Comparison of ENCODE assay signal across 12 cellular contexts in genomic region chr1:177809844-177810243, GRCh38.
DNase-seq lines count a peak whose midpoint lies in the region; ATAC-seq lines count a peak whose summit lies in the region.
"Had no signal": no experiment of that assay in that cellular context is flagged by ENCODE, and none has a peak within 500 bp of the region (broad histone marks: within the 10 kb centered on the region; RNA-seq: fewer than 3 reads in every experiment).

No MANE protein-coding gene starts in this region.

- H2BK15ac ChIP-seq in neuronal stem cell (ENCODE audit: low read length) = no peak overlapping the region

- H3K9me3 ChIP-seq in neuronal stem cell (replicated peaks in 1 of 2; ENCODE audit: control insufficient read depth in 2 of 2, insufficient read depth in 1 of 2, low read depth in 1 of 2, low read length in 2 of 2) = no peaks in the 10 kb centered on the region

- WGBS in neuronal stem cell (ENCODE audit: extremely low coverage in 2 of 2, insufficient read length in 2 of 2, insufficient replicate concordance in 1 of 2), 2 donors = no CpG with 5 or more reads among the region's 5 CpGs

- H3K4me1 ChIP-seq in neuronal stem cell (ENCODE audit: control insufficient read depth in 2 of 2, insufficient read depth in 1 of 2, low read depth in 1 of 2, low read length in 2 of 2) = peaks cover 0 to 2% of the 10 kb centered on the region in 2 donors
- H3K4me1 ChIP-seq: left ventricle myocardium inferior had no signal

- no peak overlapping the region for H3K18ac ChIP-seq in neuronal stem cell (ENCODE audit: low read length)

- ATAC-seq in GM18867 (IDR thresholded peaks at IDR 0.05; ENCODE audit: unreplicated experiment) = peak; percentile 100
- ATAC-seq in GM21390 (IDR thresholded peaks at IDR 0.05; ENCODE audit: unreplicated experiment) = peak; percentile 91
- peak; percentile 75 for ATAC-seq in HG03139 (IDR thresholded peaks at IDR 0.05; ENCODE audit: unreplicated experiment)
- ATAC-seq in GM21825 (IDR thresholded peaks at IDR 0.05; ENCODE audit: unreplicated experiment) = no peak

- H2AK5ac ChIP-seq in neuronal stem cell (ENCODE audit: low read depth, low read length) = no peak overlapping the region

- no peak overlapping the region for H3K23ac ChIP-seq in neuronal stem cell (ENCODE audit: low read depth, low read length, poor library complexity)

- H4K8ac ChIP-seq in neuronal stem cell (ENCODE audit: low read depth, low read length) = no peak overlapping the region

- H3K27ac ChIP-seq in neuronal stem cell (replicated peaks; ENCODE audit: low read length) = no peak overlapping the region
- H3K27ac ChIP-seq: left ventricle myocardium inferior had no signal

- no peak overlapping the region for H2BK120ac ChIP-seq in neuronal stem cell (ENCODE audit: low read depth, low read length)

- H2BK5ac ChIP-seq in neuronal stem cell (ENCODE audit: low read length) = no peak overlapping the region

- no peaks in the 10 kb centered on the region for H3K27me3 ChIP-seq in neuronal stem cell (ENCODE audit: control insufficient read depth in 3 of 3, insufficient read depth in 3 of 3, low read depth in 1 of 3, low read length in 3 of 3)

- no peaks in the 10 kb centered on the region for H3K79me1 ChIP-seq in neuronal stem cell (ENCODE audit: low read depth, low read length)

- H2AFZ ChIP-seq in neuronal stem cell (ENCODE audit: low read length) = no peak overlapping the region

- no peak overlapping the region for H3K9ac ChIP-seq in neuronal stem cell (ENCODE audit: low read depth, low read length, poor library complexity)

- no peak overlapping the region for H3K4ac ChIP-seq in neuronal stem cell (ENCODE audit: low read length)

- no peaks in the 10 kb centered on the region for H3K36me3 ChIP-seq in neuronal stem cell (replicated peaks in 1 of 2; ENCODE audit: control insufficient read depth in 2 of 2, insufficient read depth in 2 of 2, low read length in 2 of 2)
- H3K36me3 ChIP-seq: left ventricle myocardium inferior had no signal

- no peak overlapping the region for H2BK12ac ChIP-seq in neuronal stem cell (ENCODE audit: low read length)

- H3K4me3 ChIP-seq in neuronal stem cell (ENCODE audit: low read length in 2 of 2) = no peak overlapping the region
- H3K4me3 ChIP-seq: left ventricle myocardium inferior had no signal

- DNase-seq in NCI-H345 treated with DMSO at 0.1 percent for 48 hours (lab: John Stamatoyannopoulos, UW; ENCODE audit: unreplicated experiment) (peak; percentile 56), NCI-H2227 treated with DMSO at 0.1 percent for 48 hours (lab: John Stamatoyannopoulos, UW) (no peak), neuronal stem cell (ENCODE audit: low spot score) (no peak)
- DNase-seq: activated T-cell treated with anti-CD3 and anti-CD28 coated beads, Interleukin-2, amount 50 U/mL, for 48 hours; effector CD8-positive, alpha-beta T cell; left ventricle myocardium inferior; NCI-H2171; stimulated activated CD4-positive, alpha-beta T cell treated with anti-CD3 and anti-CD28 coated beads, Interleukin-15, amount 100 ng/mL, for 24 hours had no signal

- H3K14ac ChIP-seq in neuronal stem cell (ENCODE audit: low read length) = no peak overlapping the region

- H4K91ac ChIP-seq in neuronal stem cell (ENCODE audit: low read depth, low read length, poor library complexity) = no peak overlapping the region

- H3K4me2 ChIP-seq in neuronal stem cell (ENCODE audit: insufficient read depth, low read length, poor library complexity, severe bottlenecking) = no peak overlapping the region
